In the genomic region with DNA sequence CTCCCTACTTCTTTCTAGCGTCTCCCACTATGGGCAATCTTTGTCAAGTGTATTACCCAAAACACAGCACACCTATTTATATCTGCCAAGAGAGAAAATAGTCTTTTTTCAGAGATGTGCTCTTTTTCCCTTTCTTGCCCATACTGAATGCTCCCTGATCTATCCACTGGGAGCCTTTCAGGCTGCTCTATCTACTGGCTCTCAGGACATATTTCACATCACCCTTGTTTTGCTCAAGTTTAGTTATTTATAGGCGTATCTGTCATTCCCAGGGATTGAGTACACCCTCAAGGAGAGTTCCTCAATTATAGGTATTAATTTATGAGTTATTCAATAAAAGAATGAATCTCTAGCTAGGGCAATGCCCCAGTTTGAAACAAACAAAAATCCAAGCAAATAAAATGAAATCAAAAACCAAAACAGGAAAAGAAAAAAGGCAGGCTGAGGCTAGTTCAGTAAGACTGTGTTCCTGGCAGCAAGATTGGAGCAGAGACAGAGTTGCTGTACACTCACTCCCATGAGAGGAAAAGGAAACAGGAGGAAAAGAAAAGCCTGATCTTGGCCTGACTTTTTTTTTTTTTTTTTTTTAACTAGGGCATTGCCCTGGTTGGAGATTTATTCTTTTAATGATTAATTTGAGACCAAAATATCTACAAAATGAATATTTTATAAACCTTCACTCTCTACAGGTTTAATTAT, we compare ENCODE assay signal across 2 cellular contexts.
TF ChIP-seq lines count a peak whose summit lies in the region.

No MANE protein-coding gene starts in this region.

TF ChIP-seq in H1, 55 proteins besides CTCF, POLR2A, EP300 and RAD21:
- no peak for TF ChIP-seq SAP30 (IDR thresholded peaks at IDR 0.05; ENCODE audit: insufficient read depth, insufficient replicate concordance, low read length)
- no peak for TF ChIP-seq CHD7 (IDR thresholded peaks at IDR 0.05; ENCODE audit: insufficient replicate concordance, low read length)

TF ChIP-seq in endothelial cell of umbilical vein, 7 proteins besides CTCF, POLR2A, EP300 and RAD21:
- TF ChIP-seq JUN (IDR thresholded peaks at IDR 0.05; ENCODE audit: borderline replicate concordance, insufficient read depth, insufficient read length, low read depth) (no peak), EZH2 (IDR thresholded peaks at IDR 0.05; ENCODE audit: borderline replicate concordance, low read depth, low read length, severe bottlenecking) (no peak), POLR2AphosphoS5 (IDR thresholded peaks at IDR 0.05; ENCODE audit: insufficient read depth, low read depth, low read length) (no peak), FOS (IDR thresholded peaks at IDR 0.05; ENCODE audit: borderline replicate concordance, insufficient read depth, low read length) (no peak), MYC (IDR thresholded peaks at IDR 0.05; ENCODE audit: low read depth, low read length) (no peak)
TF ChIP-seq in endothelial cell of umbilical vein: peak in this region for 0.
